Comparison of ENCODE assay signal across 9 cellular contexts in genomic region chr3:128053614-128054013, GRCh38. TPM values are rescaled to one million over a fixed set of nuclear protein-coding genes. Genes with fewer than 3 reads are reported as not detected.
DNase-seq lines count a peak whose midpoint lies in the region; ATAC-seq and TF ChIP-seq lines count a peak whose summit lies in the region.
"Had no signal": no experiment of that assay in that cellular context is flagged by ENCODE, and none has a peak within 500 bp of the region (broad histone marks: within the 10 kb centered on the region; RNA-seq: fewer than 3 reads in every experiment).

No MANE protein-coding gene starts in this region.

- no peak overlapping the region for H3K27ac Mint-ChIP-seq in neural progenitor cell

- peaks cover 22% of the 10 kb centered on the region for H4K20me1 ChIP-seq in MM.1S (ENCODE audit: insufficient read depth, low read length)
- peaks cover 22% of the 10 kb centered on the region for H4K20me1 ChIP-seq in neural progenitor cell (ENCODE audit: low read depth)

- DNase-seq in MM.1S (no peak), neural progenitor cell (ENCODE audit: low spot score) (no peak)
- no peak for DNase-seq in activated effector memory CD4-positive, alpha-beta T cell treated with Interleukin-2 at 50 U/mL for 16 hours
- DNase-seq in stimulated activated CD8-positive, alpha-beta memory T cell treated with anti-CD3 and anti-CD28 coated beads, Interleukin-4, amount 100 ng/mL, for 48 hours = no peak
- DNase-seq: activated CD8-positive, alpha-beta memory T cell treated with anti-CD3 and anti-CD28 coated beads, Interleukin-2, amount 50 U/mL, for 4 hours had no signal

- no peaks in the 10 kb centered on the region for H3K9me2 ChIP-seq in MM.1S (replicated peaks; ENCODE audit: insufficient read depth, low read length)

- peaks cover 33% of the 10 kb centered on the region for H3K4me1 Mint-ChIP-seq in neural progenitor cell

- peak overlapping the region; percentile 100; the same call in 1 of the 2 replicates for H3K27ac ChIP-seq in C4-2B
- peak overlapping the region; percentile 87; the same call in 1 of the 2 replicates for H3K27ac ChIP-seq in MM.1S (ENCODE audit: low read length)
- no peak overlapping the region for H3K27ac ChIP-seq in ectodermal cell (ENCODE audit: insufficient read depth, low read depth, low read length, poor library complexity, severe bottlenecking)
- no peak overlapping the region for H3K27ac ChIP-seq in neural progenitor cell

- H3K36me3 ChIP-seq in MM.1S (replicated peaks; ENCODE audit: insufficient read depth, low read length) (peaks cover 6% of the 10 kb centered on the region), ectodermal cell (ENCODE audit: control insufficient read depth, insufficient read depth, low read length) (peaks cover 17% of the 10 kb centered on the region), neural progenitor cell (no peaks in the 10 kb centered on the region)

- no peak for ATAC-seq in GM21737 (IDR thresholded peaks at IDR 0.05; ENCODE audit: unreplicated experiment)
- ATAC-seq in GM21515 (IDR thresholded peaks at IDR 0.05; ENCODE audit: unreplicated experiment) = no peak

- 74 to 91% methylated on average over 4 to 6 of the region's 6 CpGs for WGBS in ectodermal cell, 2 experiments

- no peaks in the 10 kb centered on the region for H3K9me3 Mint-ChIP-seq in neural progenitor cell

- peak overlapping the region; percentile 94 for H3K4me2 ChIP-seq in MM.1S (ENCODE audit: low read depth, low read length)
- peak overlapping the region; percentile 96 for H3K4me2 ChIP-seq in neural progenitor cell

- H3K79me2 ChIP-seq in MM.1S (ENCODE audit: low read length) (peaks cover 67% of the 10 kb centered on the region), neural progenitor cell (ENCODE audit: low read depth) (peaks cover 35% of the 10 kb centered on the region)

- TF ChIP-seq CTCF in C4-2B (conservative IDR thresholded peaks at IDR 0.05) = no peak
- TF ChIP-seq CTCF in MM.1S (IDR thresholded peaks at IDR 0.05; ENCODE audit: low read length) = no peak
- TF ChIP-seq CTCF in neural progenitor cell (IDR thresholded peaks at IDR 0.05) = no peak

- H3K27me3 ChIP-seq in MM.1S (replicated peaks; ENCODE audit: insufficient read depth, low read length) (no peaks in the 10 kb centered on the region), ectodermal cell (ENCODE audit: control insufficient read depth, insufficient read depth, low read length, poor library complexity, severe bottlenecking) (no peaks in the 10 kb centered on the region), neural progenitor cell (peaks cover 6% of the 10 kb centered on the region)

- H3K4me1 ChIP-seq in MM.1S (ENCODE audit: low read length) (no peaks in the 10 kb centered on the region), ectodermal cell (ENCODE audit: control insufficient read depth, insufficient read depth, low read length) (peaks cover 12% of the 10 kb centered on the region), neural progenitor cell (peaks cover 13% of the 10 kb centered on the region)

- no peaks in the 10 kb centered on the region for H3F3A ChIP-seq in MM.1S (ENCODE audit: insufficient read depth, low read length)
- peaks cover 4% of the 10 kb centered on the region for H3F3A ChIP-seq in neural progenitor cell (ENCODE audit: low read depth)

- H3K9ac ChIP-seq in MM.1S (ENCODE audit: low read length) (peak overlapping the region; percentile 96), neural progenitor cell (no peak overlapping the region)

- no peaks in the 10 kb centered on the region for H3K27me3 Mint-ChIP-seq in neural progenitor cell (ENCODE audit: insufficient read depth, low read depth)

- H2AFZ ChIP-seq in MM.1S (ENCODE audit: low read length) (no peak overlapping the region), neural progenitor cell (replicated peaks) (no peak overlapping the region)

- H3K36me3 Mint-ChIP-seq in neural progenitor cell = peaks cover 6% of the 10 kb centered on the region

- H3K9me3 ChIP-seq in MM.1S (replicated peaks; ENCODE audit: insufficient read depth, low read length) (no peaks in the 10 kb centered on the region), ectodermal cell (ENCODE audit: control insufficient read depth, low read length) (no peaks in the 10 kb centered on the region), neural progenitor cell (ENCODE audit: low read depth) (no peaks in the 10 kb centered on the region)

- H3K4me3 ChIP-seq in MM.1S (ENCODE audit: low read length) (peak overlapping the region; percentile 84), ectodermal cell (ENCODE audit: insufficient read depth, low read depth, low read length) (peak overlapping the region; percentile 89), neural progenitor cell (peak overlapping the region; percentile 100)

- H3K4me3 Mint-ChIP-seq in neural progenitor cell = peak overlapping the region; percentile 97

RNA-seq across cellular contexts. Expression of gene SEC61A1, which starts 1.4 kb away (rescaled TPM):
- 125 TPM for polyA plus RNA-seq in ectodermal cell (2013, experiment 1 of 4)
- polyA plus RNA-seq in ectodermal cell (2013, experiment 2 of 4) = 136 TPM
- 93.3 TPM for polyA plus RNA-seq in ectodermal cell (2013, experiment 3 of 4)
- polyA plus RNA-seq in ectodermal cell (2013, experiment 4 of 4) = 101 TPM
- total RNA-seq in neural progenitor cell (ENCODE audit: low replicate concordance) = 79.1 and 92.6 TPM in 2 replicates

Comparison
In these comparisons a context has a peak if more than half of its experiments do, and no peak if none do; other contexts are left out.
1. H3K27ac ChIP-seq: peak in C4-2B (single experiment) and MM.1S (single experiment); none in ectodermal cell (single experiment) and neural progenitor cell (single experiment).
2. Peak in every context shown above with its lines, with median percentiles within 50 percentile points of each other: H3K4me3 ChIP-seq.